Comparison of ENCODE assay signal across 14 cellular contexts in the genomic region with DNA sequence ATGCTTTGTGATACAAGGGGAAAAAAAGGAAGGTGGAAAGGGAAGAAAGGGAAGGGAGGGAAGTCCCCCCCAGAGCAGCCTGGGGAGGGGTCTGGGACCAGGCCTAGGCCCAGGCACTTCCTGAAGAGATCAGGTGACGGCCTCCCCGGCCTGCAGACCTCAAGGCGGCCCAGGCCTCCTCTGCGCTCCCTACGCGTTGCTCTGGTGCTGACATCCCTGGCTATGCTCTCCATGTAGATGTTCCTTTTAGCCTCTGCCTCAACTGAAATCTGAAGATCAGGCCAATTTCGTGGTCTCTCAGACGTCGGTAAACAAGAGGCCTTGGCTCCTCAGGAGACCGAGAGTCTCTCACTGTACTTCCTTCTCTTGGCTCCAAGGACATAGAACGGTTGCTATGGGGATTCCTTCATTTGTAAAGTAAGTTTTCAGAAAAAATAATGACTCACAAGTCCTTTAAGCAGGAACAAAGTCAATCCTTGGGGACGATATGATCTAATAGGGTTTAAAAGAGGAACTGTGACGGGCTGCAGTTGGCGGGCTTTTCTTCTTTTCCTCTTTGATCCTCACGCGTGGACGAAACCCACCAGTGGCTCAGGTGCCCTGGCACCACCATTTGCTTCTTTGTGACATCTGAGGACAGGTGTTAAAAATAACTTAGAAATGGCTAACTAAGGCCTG. TPM values are rescaled to one million over a fixed set of nuclear protein-coding genes. Genes with fewer than 3 reads are reported as not detected.
DNase-seq lines count a peak whose midpoint lies in the region; ATAC-seq and TF ChIP-seq lines count a peak whose summit lies in the region.
"Had no signal": no experiment of that assay in that cellular context is flagged by ENCODE, and none has a peak within 500 bp of the region (broad histone marks: within the 10 kb centered on the region; RNA-seq: fewer than 3 reads in every experiment).

No MANE protein-coding gene starts in this region.

- H3K4me1 Mint-ChIP-seq in naive B cell, result peaks cover 31 to 43% (median 42%) of the 10 kb centered on the region in 3 donors
- peaks cover 38% of the 10 kb centered on the region for H3K4me1 Mint-ChIP-seq in endodermal cell
- H3K4me1 Mint-ChIP-seq: activated T-helper 17 cell treated with anti-CD3 and anti-CD28 coated beads, Interleukin-2, amount 50 U/mL, for 72 hours had no signal

- DNase-seq in AG08396 (ENCODE audit: low spot score), result peak; percentile 43
- peak; percentile 32 for DNase-seq in NCI-H2029 treated with DMSO at 0.1 percent for 48 hours (lab: John Stamatoyannopoulos, UW)
- peak; percentile 91 for DNase-seq in dermis blood vessel endothelial cell
- DNase-seq in naive B cell, result peak; percentile 26
- DNase-seq in endodermal cell, result no peak
- DNase-seq in esophagus squamous epithelium (lab: John Stamatoyannopoulos, UW), result no peak
- no peak for DNase-seq in COLO829 (ENCODE audit: low spot score)
- DNase-seq: C1 segment of cervical spinal cord, mammary epithelial cell, NCI-H510A treated with DMSO at 0.1 percent for 48 hours had no signal

- ATAC-seq in naive B cell (ENCODE audit: low read depth in 2 of 2), result peak; percentile 64 to 79
- no peak for ATAC-seq in HG02884 (IDR thresholded peaks at IDR 0.05; ENCODE audit: unreplicated experiment)
- ATAC-seq: activated T-helper 17 cell treated with anti-CD3 and anti-CD28 coated beads, Interleukin-2, amount 50 U/mL, for 72 hours had no signal

- WGBS in endodermal cell (ENCODE audit: insufficient coverage in 1 of 2, insufficient read length in 1 of 2), 2 experiments, result 88 to 93% methylated on average over 14 to 17 of the region's 17 CpGs
- 64 to 66% methylated on average over 17 of the region's 17 CpGs for WGBS in esophagus squamous epithelium, 2 donors

- no peak overlapping the region for H3K9ac ChIP-seq in endodermal cell (ENCODE audit: extremely low read depth, low read length, poor library complexity, severe bottlenecking)

- TF ChIP-seq CTCF in endodermal cell (conservative IDR thresholded peaks at IDR 0.05) (no peak), esophagus squamous epithelium (IDR thresholded peaks at IDR 0.05) (no peak)

- intact Hi-C loops in esophagus squamous epithelium (cut with DNase I), result no loop called here

- H3K27ac ChIP-seq in endodermal cell (ENCODE audit: low read depth, low read length) (no peak overlapping the region), esophagus squamous epithelium (no peak overlapping the region)
- H3K27ac ChIP-seq: HL-60 had no signal

- no peaks in the 10 kb centered on the region for H3K36me3 Mint-ChIP-seq in naive B cell
- H3K36me3 Mint-ChIP-seq in endodermal cell (ENCODE audit: low read depth), result no peaks in the 10 kb centered on the region

- H3K27ac Mint-ChIP-seq in naive B cell (peak overlapping the region in 5 of 6 donors; percentile 21 to 94 (median 83)), endodermal cell (no peak overlapping the region)
- H3K27ac Mint-ChIP-seq: activated T-helper 17 cell treated with anti-CD3 and anti-CD28 coated beads, Interleukin-2, amount 50 U/mL, for 72 hours had no signal

- peak overlapping the region; percentile 13 to 80 (median 48) for H3K4me3 Mint-ChIP-seq in naive B cell
- H3K4me3 Mint-ChIP-seq in endodermal cell, result no peak overlapping the region
- H3K4me3 Mint-ChIP-seq: activated T-helper 17 cell treated with anti-CD3 and anti-CD28 coated beads, Interleukin-2, amount 50 U/mL, for 72 hours had no signal

- no peak for TF ChIP-seq POLR2A in esophagus squamous epithelium (IDR thresholded peaks at IDR 0.05)

- H3K27me3 Mint-ChIP-seq in naive B cell (peaks cover 0 to 6% (median 0%) of the 10 kb centered on the region in 3 donors), endodermal cell (ENCODE audit: insufficient read depth) (no peaks in the 10 kb centered on the region)

- no peaks in the 10 kb centered on the region for H3K9me3 ChIP-seq in endodermal cell (ENCODE audit: control insufficient read depth, low read length)
- H3K9me3 ChIP-seq in esophagus squamous epithelium, result no peaks in the 10 kb centered on the region

- H3K36me3 ChIP-seq in endodermal cell (ENCODE audit: control insufficient read depth, insufficient read depth, low read length), result no peaks in the 10 kb centered on the region
- H3K36me3 ChIP-seq in esophagus squamous epithelium, result no peaks in the 10 kb centered on the region

- no peaks in the 10 kb centered on the region for H3K27me3 ChIP-seq in endodermal cell (ENCODE audit: control insufficient read depth, insufficient read depth, low read length, poor library complexity, severe bottlenecking)
- no peaks in the 10 kb centered on the region for H3K27me3 ChIP-seq in esophagus squamous epithelium

- H3K9me3 Mint-ChIP-seq in naive B cell, result no peaks in the 10 kb centered on the region
- no peaks in the 10 kb centered on the region for H3K9me3 Mint-ChIP-seq in endodermal cell
- H3K9me3 Mint-ChIP-seq: activated T-helper 17 cell treated with anti-CD3 and anti-CD28 coated beads, Interleukin-2, amount 50 U/mL, for 72 hours had no signal

- H3K4me1 ChIP-seq in endodermal cell (ENCODE audit: control insufficient read depth, insufficient read depth, low read length) (peaks cover 11% of the 10 kb centered on the region), esophagus squamous epithelium (peaks cover 0 to 24% (median 0%) of the 10 kb centered on the region in 3 donors)

- H3K4me3 ChIP-seq in endodermal cell (ENCODE audit: low read length) (no peak overlapping the region), esophagus squamous epithelium (no peak overlapping the region)

RNA-seq across cellular contexts. Expression of a gene that starts 55.6 kb away (rescaled TPM):
- total RNA-seq in dermis blood vessel endothelial cell, result 16.3 and 21.1 TPM in 2 replicates
- under 1 TPM in 2 of 6 donors, not detected in 4; 0.09 TPM for polyA plus RNA-seq in naive B cell (ENCODE audit: low read depth in 6 of 6)
- 10 to 100 TPM; 82.6 to 98.0 TPM for total RNA-seq in endodermal cell
- 15.1 TPM for polyA plus RNA-seq in endodermal cell (2013, experiment 1 of 2)
- 15.8 TPM for polyA plus RNA-seq in endodermal cell (2013, experiment 2 of 2)
- 10 to 100 TPM in 2 of 4 donors, 1 to 10 TPM in 2; 3.8 to 14.7 (median 8.8) TPM for total RNA-seq in esophagus squamous epithelium
- total RNA-seq: activated T-helper 17 cell treated with anti-CD3 and anti-CD28 coated beads, Interleukin-2, amount 50 U/mL, for 72 hours; T-helper 2 cell treated with Interferon-gamma antibody and Interleukin-4, amounts not matched to agents 100 ng/mL and 5 ng/mL, for 36 hours had no signal

Comparison
In these comparisons a context has a peak if more than half of its experiments do, and no peak if none do; other contexts are left out.
1. DNase-seq: peak in AG08396 (single experiment), NCI-H2029 treated with DMSO at 0.1 percent for 48 hours (single experiment), dermis blood vessel endothelial cell (single experiment) and naive B cell (single experiment); none in endodermal cell (single experiment), esophagus squamous epithelium (single experiment) and COLO829 (single experiment).